ENCODE assay signal across 33 cellular contexts in genomic region chr15:53477981-53478766, GRCh38.
"Had no signal": no experiment of that assay in that cellular context is flagged by ENCODE, and none has a peak within 500 bp of the region (broad histone marks: within the 10 kb centered on the region; RNA-seq: fewer than 3 reads in every experiment).

No MANE protein-coding gene starts in this region.

- H3K4me1 ChIP-seq: adrenal gland, ascending aorta, breast epithelium had no signal

- ATAC-seq: activated naive CD4-positive, alpha-beta T cell treated with anti-CD3 and anti-CD28 coated beads, Interleukin-2, amount 50 U/mL, for 72 hours; activated naive CD8-positive, alpha-beta T cell treated with anti-CD3 and anti-CD28 coated beads, Interleukin-2, amount 50 U/mL, for 24 hours; activated T-cell treated with anti-CD3 and anti-CD28 coated beads, Interleukin-2, amount 50 U/mL, for 4 hours; activated T-cell treated with anti-CD3 and anti-CD28 coated beads, Interleukin-2, amount 50 U/mL, for 72 hours; activated T-helper 17 cell treated with anti-CD3 and anti-CD28 coated beads, Interleukin-2, amount 50 U/mL, for 72 hours; body of pancreas had no signal

- H3K36me3 ChIP-seq: adrenal gland, ascending aorta, brain microvascular endothelial cell, breast epithelium, cardiac muscle cell had no signal

- H3K4me3 ChIP-seq: adrenal gland, ascending aorta, body of pancreas, breast epithelium, cardiac muscle cell had no signal

- DNase-seq: activated effector memory CD4-positive, alpha-beta T cell treated with anti-CD3 and anti-CD28 coated beads, Interleukin-2, amount 50 U/mL, for 16 hours; activated effector memory CD4-positive, alpha-beta T cell treated with Interleukin-2 at 50 U/mL for 16 hours; activated gamma-delta T cell; activated gamma-delta T cell treated with Interleukin-2 at 50 U/mL for 16 hours; activated naive CD4-positive, alpha-beta T cell; activated naive CD4-positive, alpha-beta T cell treated with anti-CD3 and anti-CD28 coated beads for 36 hours; activated naive CD4-positive, alpha-beta T cell treated with anti-CD3 and anti-CD28 coated beads, Interleukin-2, amount 10 ng/mL, durations not matched to agents 7 days and 5 days; activated naive CD4-positive, alpha-beta T cell treated with Interleukin-2 at 50 U/mL for 16 hours; activated naive CD8-positive, alpha-beta T cell treated with anti-CD3 and anti-CD28 coated beads for 36 hours; activated naive CD8-positive, alpha-beta T cell treated with anti-CD3 and anti-CD28 coated beads, Interleukin-2, amount 10 ng/mL, durations not matched to agents 7 days and 5 days; activated naive CD8-positive, alpha-beta T cell treated with anti-CD3 and anti-CD28 coated beads, Interleukin-2, amount 50 U/mL, for 24 hours; activated T-cell treated with anti-CD3 and anti-CD28 coated beads, Interleukin-2, amount 50 U/mL, for 1 hour; activated T-cell treated with anti-CD3 and anti-CD28 coated beads, Interleukin-2, amount 50 U/mL, for 24 hours; activated T-cell treated with anti-CD3 and anti-CD28 coated beads, Interleukin-2, amount 50 U/mL, for 4 hours; activated T-cell treated with anti-CD3 and anti-CD28 coated beads, Interleukin-2, amount 50 U/mL, for 48 hours; activated T-cell treated with anti-CD3 and anti-CD28 coated beads, Interleukin-2, amount 50 U/mL, for 72 hours; adrenal gland; amniotic stem cell; amygdala; anterior cingulate cortex; aorta; body of pancreas; brain microvascular endothelial cell; caudate nucleus; central memory CD4-positive, alpha-beta T cell; cerebellar nuclear complex had no signal

- FAIRE-seq: astrocyte, bronchial epithelial cell had no signal

- H3K27me3 ChIP-seq: adrenal gland, ascending aorta, body of pancreas, brain microvascular endothelial cell, cardiac muscle cell had no signal

- H3K27ac ChIP-seq: adrenal gland, ascending aorta, body of pancreas, brain microvascular endothelial cell, breast epithelium, cardiac muscle cell had no signal

- H3K9me3 ChIP-seq: adrenal gland, ascending aorta, breast epithelium had no signal
